ENCODE assay signal across 8 cellular contexts in the genomic region with DNA sequence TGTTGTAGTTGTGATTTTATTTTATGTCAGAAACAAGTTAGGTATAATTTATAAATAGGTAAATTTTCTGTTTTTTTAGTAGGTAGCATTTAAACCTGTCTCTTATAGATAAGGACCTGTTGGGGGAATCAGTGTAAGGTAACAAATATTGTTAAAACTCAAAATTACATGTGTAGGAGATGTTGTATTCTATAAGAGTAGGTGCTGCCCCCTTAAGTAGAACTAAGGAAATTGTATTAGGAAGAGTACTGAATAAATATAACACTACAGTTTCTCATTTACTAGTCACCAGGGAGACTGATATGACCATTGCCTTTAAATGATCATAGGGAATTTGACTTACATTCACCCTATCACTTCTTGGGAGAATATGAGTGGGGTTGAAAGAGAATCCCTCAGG. TPM values are rescaled to one million over a fixed set of nuclear protein-coding genes. Genes with fewer than 3 reads are reported as not detected.
A peak's percentile ranks its signal among the peaks of the same experiment; 100 is the strongest.
DNase-seq lines count a peak whose midpoint lies in the region; FAIRE-seq and TF ChIP-seq lines count a peak whose summit lies in the region.
"Had no signal": no experiment of that assay in that cellular context is flagged by ENCODE, and none has a peak within 500 bp of the region (broad histone marks: within the 10 kb centered on the region; RNA-seq: fewer than 3 reads in every experiment).

No MANE protein-coding gene starts in this region.

- H3K36me3 Mint-ChIP-seq in astrocyte (ENCODE audit: low read depth, unreplicated experiment) = no peaks in the 10 kb centered on the region
- peaks cover 15% of the 10 kb centered on the region for H3K36me3 Mint-ChIP-seq in mesothelial cell of epicardium

- no peaks in the 10 kb centered on the region for H3K27me3 Mint-ChIP-seq in astrocyte (ENCODE audit: low read depth, unreplicated experiment)
- no peaks in the 10 kb centered on the region for H3K27me3 Mint-ChIP-seq in mesothelial cell of epicardium (ENCODE audit: low read depth)
- H3K27me3 Mint-ChIP-seq: activated CD4-positive, alpha-beta T cell treated with anti-CD3 and anti-CD28 coated beads, Interleukin-2, amount 10 ng/mL, durations not matched to agents 7 days and 5 days had no signal

- H3K9me3 Mint-ChIP-seq in astrocyte (ENCODE audit: unreplicated experiment) = no peaks in the 10 kb centered on the region
- no peaks in the 10 kb centered on the region for H3K9me3 Mint-ChIP-seq in mesothelial cell of epicardium
- H3K9me3 Mint-ChIP-seq: activated CD4-positive, alpha-beta T cell treated with anti-CD3 and anti-CD28 coated beads, Interleukin-2, amount 10 ng/mL, durations not matched to agents 7 days and 5 days had no signal

- no peaks in the 10 kb centered on the region for H3K79me2 ChIP-seq in astrocyte (ENCODE audit: insufficient read depth, low read length)

- H3K4me1 Mint-ChIP-seq in astrocyte (ENCODE audit: low read depth, unreplicated experiment) (no peaks in the 10 kb centered on the region), mesothelial cell of epicardium (no peaks in the 10 kb centered on the region)

- H4K20me1 ChIP-seq in astrocyte (ENCODE audit: insufficient read depth, low read length) = no peaks in the 10 kb centered on the region

- H3K27ac ChIP-seq in astrocyte (ENCODE audit: low read depth, low read length) = no peak overlapping the region

- H3K4me3 Mint-ChIP-seq in astrocyte (ENCODE audit: unreplicated experiment) = no peak overlapping the region
- H3K4me3 Mint-ChIP-seq in mesothelial cell of epicardium = no peak overlapping the region
- H3K4me3 Mint-ChIP-seq: activated CD4-positive, alpha-beta T cell treated with anti-CD3 and anti-CD28 coated beads, Interleukin-2, amount 10 ng/mL, durations not matched to agents 7 days and 5 days had no signal

- no peak overlapping the region for H2AFZ ChIP-seq in astrocyte (ENCODE audit: low read depth, low read length)

- H3K27ac Mint-ChIP-seq in astrocyte (ENCODE audit: unreplicated experiment) (no peak overlapping the region), mesothelial cell of epicardium (no peak overlapping the region)
- H3K27ac Mint-ChIP-seq: activated CD4-positive, alpha-beta T cell treated with anti-CD3 and anti-CD28 coated beads, Interleukin-2, amount 10 ng/mL, durations not matched to agents 7 days and 5 days had no signal

- FAIRE-seq in astrocyte (lab: Jason Lieb, UNC) = no peak

- peaks cover 18% of the 10 kb centered on the region for H3K36me3 ChIP-seq in astrocyte (ENCODE audit: insufficient read depth, low read length)

- H3K9me3 ChIP-seq in astrocyte (ENCODE audit: insufficient read depth, low read depth, low read length) = no peaks in the 10 kb centered on the region

- no peak overlapping the region for H3K4me3 ChIP-seq in astrocyte (ENCODE audit: insufficient read depth, low read depth, low read length)

- H3K4me1 ChIP-seq in astrocyte (ENCODE audit: insufficient read depth, low read length) = no peaks in the 10 kb centered on the region

- no peak overlapping the region for H3K9ac ChIP-seq in astrocyte (ENCODE audit: low read length)

- TF ChIP-seq CTCF in astrocyte (IDR thresholded peaks at IDR 0.05; ENCODE audit: insufficient read depth, low read depth, low read length) (peak; percentile 20), mesothelial cell of epicardium (IDR thresholded peaks at IDR 0.05; ENCODE audit: unreplicated experiment) (peak; percentile 29)

- DNase-seq in DMS53 (lab: John Stamatoyannopoulos, UW) (peak; percentile 53), HT-29 (ENCODE audit: low spot score) (peak; percentile 30), astrocyte (ENCODE audit: low read depth) (peak; percentile 7), mesothelial cell of epicardium (ENCODE audit: low spot score in 2 of 2, unreplicated experiment in 2 of 2) (no peak), medulla oblongata (ENCODE audit: extremely low spot score) (no peak), hypothalamus (lab: John Stamatoyannopoulos, UW) (no peak)
- no peak for DNase-seq in activated effector memory CD4-positive, alpha-beta T cell treated with Interleukin-2 at 50 U/mL for 16 hours
- DNase-seq: activated CD4-positive, alpha-beta T cell treated with anti-CD3 and anti-CD28 coated beads, Interleukin-2, amount 10 ng/mL, durations not matched to agents 7 days and 5 days had no signal

- H3K4me2 ChIP-seq in astrocyte (ENCODE audit: low read length) = no peak overlapping the region

- H3K27me3 ChIP-seq in astrocyte (ENCODE audit: insufficient read depth, low read length) = no peaks in the 10 kb centered on the region

RNA-seq across cellular contexts. Expression of a gene that starts 31.2 kb away (rescaled TPM):
- 55.9 and 56.9 TPM in 2 replicates for total RNA-seq in HT-29 (2014; rRNA removed; shearing (Covaris generic))
- total RNA-seq in astrocyte (79.3 and 81.0 TPM in 2 replicates), mesothelial cell of epicardium (137 to 156 TPM (median 145 TPM) in 3 replicates)

Comparison
In these comparisons a context has a peak if more than half of its experiments do, and no peak if none do; other contexts are left out.
1. DNase-seq: peak in DMS53 (single experiment), HT-29 (single experiment) and astrocyte (single experiment); none in mesothelial cell of epicardium (0 of 2), medulla oblongata (single experiment), activated effector memory CD4-positive, alpha-beta T cell treated with Interleukin-2 at 50 U/mL for 16 hours (single experiment) and hypothalamus (0 of 51).